Comparison of ENCODE assay signal across 1 cellular context in the genomic region with DNA sequence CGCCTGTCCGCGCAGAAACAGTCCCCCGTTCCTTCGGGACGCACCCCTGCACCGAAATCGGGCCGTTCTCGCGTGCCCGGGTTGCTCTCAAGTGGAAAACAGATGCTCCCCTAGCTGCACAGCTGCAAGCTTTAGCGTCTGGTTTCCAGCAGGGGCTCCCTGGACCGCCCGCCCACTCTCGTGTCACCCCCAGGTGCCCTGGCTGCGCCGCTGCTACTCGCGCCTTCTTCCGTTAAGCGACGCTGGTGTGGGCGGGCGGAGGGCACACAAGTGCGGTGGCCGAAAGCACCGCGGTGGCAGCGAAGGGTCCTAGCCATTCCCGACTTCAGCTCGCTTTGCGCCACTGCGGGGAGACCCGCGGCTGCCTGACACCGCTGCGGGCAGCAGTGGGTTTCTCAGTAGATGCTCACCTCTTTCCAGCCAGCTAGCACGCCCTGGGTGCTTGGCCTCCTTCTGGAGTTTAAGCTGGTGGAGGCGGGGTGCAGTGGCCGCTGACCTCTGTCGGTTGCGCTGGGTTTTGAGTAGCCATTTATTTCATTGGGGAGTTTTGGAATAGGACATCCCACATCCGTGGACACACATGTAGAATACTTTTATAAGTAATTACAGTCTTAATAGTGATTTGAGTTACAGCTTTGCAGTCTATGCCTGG.
TF ChIP-seq lines count a peak whose summit lies in the region.

No MANE protein-coding gene starts in this region.

TF ChIP-seq in HepG2, 621 proteins besides CTCF, POLR2A, EP300 and RAD21 (continued from another document and continues in another):
- TF ChIP-seq, protein P1, sequence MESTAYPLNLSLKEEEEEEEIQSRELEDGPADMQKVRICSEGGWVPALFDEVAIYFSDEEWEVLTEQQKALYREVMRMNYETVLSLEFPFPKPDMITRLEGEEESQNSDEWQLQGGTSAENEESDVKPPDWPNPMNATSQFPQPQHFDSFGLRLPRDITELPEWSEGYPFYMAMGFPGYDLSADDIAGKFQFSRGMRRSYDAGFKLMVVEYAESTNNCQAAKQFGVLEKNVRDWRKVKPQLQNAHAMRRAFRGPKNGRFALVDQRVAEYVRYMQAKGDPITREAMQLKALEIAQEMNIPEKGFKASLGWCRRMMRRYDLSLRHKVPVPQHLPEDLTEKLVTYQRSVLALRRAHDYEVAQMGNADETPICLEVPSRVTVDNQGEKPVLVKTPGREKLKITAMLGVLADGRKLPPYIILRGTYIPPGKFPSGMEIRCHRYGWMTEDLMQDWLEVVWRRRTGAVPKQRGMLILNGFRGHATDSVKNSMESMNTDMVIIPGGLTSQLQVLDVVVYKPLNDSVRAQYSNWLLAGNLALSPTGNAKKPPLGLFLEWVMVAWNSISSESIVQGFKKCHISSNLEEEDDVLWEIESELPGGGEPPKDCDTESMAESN (CRISPR knock-in tag; conservative IDR thresholded peaks at IDR 0.05): 0 out of 2 replicates have a peak, but pooled peaks have one; percentile 30
- no peak for TF ChIP-seq ZFP36 (IDR thresholded peaks at IDR 0.05; ENCODE audit: borderline replicate concordance, low read depth, low read length, partially characterized antibody)
- TF ChIP-seq, protein P2, sequence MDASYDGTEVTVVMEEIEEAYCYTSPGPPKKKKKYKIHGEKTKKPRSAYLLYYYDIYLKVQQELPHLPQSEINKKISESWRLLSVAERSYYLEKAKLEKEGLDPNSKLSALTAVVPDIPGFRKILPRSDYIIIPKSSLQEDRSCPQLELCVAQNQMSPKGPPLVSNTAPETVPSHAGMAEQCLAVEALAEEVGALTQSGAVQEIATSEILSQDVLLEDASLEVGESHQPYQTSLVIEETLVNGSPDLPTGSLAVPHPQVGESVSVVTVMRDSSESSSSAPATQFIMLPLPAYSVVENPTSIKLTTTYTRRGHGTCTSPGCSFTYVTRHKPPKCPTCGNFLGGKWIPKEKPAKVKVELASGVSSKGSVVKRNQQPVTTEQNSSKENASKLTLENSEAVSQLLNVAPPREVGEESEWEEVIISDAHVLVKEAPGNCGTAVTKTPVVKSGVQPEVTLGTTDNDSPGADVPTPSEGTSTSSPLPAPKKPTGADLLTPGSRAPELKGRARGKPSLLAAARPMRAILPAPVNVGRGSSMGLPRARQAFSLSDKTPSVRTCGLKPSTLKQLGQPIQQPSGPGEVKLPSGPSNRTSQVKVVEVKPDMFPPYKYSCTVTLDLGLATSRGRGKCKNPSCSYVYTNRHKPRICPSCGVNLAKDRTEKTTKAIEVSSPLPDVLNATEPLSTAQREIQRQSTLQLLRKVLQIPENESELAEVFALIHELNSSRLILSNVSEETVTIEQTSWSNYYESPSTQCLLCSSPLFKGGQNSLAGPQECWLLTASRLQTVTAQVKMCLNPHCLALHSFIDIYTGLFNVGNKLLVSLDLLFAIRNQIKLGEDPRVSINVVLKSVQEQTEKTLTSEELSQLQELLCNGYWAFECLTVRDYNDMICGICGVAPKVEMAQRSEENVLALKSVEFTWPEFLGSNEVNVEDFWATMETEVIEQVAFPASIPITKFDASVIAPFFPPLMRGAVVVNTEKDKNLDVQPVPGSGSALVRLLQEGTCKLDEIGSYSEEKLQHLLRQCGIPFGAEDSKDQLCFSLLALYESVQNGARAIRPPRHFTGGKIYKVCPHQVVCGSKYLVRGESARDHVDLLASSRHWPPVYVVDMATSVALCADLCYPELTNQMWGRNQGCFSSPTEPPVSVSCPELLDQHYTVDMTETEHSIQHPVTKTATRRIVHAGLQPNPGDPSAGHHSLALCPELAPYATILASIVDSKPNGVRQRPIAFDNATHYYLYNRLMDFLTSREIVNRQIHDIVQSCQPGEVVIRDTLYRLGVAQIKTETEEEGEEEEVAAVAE (CRISPR knock-in tag; IDR thresholded peaks at IDR 0.05; ENCODE audit: borderline replicate concordance): no peak
- TF ChIP-seq, protein P3, sequence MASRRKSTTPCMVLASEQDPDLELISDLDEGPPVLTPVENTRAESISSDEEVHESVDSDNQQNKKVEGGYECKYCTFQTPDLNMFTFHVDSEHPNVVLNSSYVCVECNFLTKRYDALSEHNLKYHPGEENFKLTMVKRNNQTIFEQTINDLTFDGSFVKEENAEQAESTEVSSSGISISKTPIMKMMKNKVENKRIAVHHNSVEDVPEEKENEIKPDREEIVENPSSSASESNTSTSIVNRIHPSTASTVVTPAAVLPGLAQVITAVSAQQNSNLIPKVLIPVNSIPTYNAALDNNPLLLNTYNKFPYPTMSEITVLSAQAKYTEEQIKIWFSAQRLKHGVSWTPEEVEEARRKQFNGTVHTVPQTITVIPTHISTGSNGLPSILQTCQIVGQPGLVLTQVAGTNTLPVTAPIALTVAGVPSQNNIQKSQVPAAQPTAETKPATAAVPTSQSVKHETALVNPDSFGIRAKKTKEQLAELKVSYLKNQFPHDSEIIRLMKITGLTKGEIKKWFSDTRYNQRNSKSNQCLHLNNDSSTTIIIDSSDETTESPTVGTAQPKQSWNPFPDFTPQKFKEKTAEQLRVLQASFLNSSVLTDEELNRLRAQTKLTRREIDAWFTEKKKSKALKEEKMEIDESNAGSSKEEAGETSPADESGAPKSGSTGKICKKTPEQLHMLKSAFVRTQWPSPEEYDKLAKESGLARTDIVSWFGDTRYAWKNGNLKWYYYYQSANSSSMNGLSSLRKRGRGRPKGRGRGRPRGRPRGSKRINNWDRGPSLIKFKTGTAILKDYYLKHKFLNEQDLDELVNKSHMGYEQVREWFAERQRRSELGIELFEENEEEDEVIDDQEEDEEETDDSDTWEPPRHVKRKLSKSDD (CRISPR knock-in tag; IDR thresholded peaks at IDR 0.05; ENCODE audit: low read depth): peak; percentile 62; the same call in 1 of the 2 replicates
- no peak for TF ChIP-seq KDM4B (CRISPR knock-in tag; IDR thresholded peaks at IDR 0.05)
- peak; percentile 38; the same call in 1 of the 2 replicates for TF ChIP-seq REL (CRISPR knock-in tag; conservative IDR thresholded peaks at IDR 0.05)
- no peak for TF ChIP-seq ZKSCAN8 (CRISPR knock-in tag; IDR thresholded peaks at IDR 0.05; ENCODE audit: borderline replicate concordance)
- TF ChIP-seq, protein P4, sequence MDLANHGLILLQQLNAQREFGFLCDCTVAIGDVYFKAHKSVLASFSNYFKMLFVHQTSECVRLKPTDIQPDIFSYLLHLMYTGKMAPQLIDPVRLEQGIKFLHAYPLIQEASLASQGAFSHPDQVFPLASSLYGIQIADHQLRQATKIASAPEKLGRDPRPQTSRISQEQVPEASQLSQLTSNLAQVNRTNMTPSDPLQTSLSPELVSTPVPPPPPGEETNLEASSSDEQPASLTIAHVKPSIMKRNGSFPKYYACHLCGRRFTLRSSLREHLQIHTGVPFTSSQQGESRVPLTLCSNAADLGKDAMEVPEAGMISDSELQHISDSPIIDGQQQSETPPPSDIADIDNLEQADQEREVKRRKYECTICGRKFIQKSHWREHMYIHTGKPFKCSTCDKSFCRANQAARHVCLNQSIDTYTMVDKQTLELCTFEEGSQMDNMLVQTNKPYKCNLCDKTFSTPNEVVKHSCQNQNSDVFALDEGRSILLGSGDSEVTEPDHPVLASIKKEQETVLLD (CRISPR knock-in tag; IDR thresholded peaks at IDR 0.05; ENCODE audit: low read depth): no peak; the same call in 1 of the 2 replicates
- TF ChIP-seq, protein P5, sequence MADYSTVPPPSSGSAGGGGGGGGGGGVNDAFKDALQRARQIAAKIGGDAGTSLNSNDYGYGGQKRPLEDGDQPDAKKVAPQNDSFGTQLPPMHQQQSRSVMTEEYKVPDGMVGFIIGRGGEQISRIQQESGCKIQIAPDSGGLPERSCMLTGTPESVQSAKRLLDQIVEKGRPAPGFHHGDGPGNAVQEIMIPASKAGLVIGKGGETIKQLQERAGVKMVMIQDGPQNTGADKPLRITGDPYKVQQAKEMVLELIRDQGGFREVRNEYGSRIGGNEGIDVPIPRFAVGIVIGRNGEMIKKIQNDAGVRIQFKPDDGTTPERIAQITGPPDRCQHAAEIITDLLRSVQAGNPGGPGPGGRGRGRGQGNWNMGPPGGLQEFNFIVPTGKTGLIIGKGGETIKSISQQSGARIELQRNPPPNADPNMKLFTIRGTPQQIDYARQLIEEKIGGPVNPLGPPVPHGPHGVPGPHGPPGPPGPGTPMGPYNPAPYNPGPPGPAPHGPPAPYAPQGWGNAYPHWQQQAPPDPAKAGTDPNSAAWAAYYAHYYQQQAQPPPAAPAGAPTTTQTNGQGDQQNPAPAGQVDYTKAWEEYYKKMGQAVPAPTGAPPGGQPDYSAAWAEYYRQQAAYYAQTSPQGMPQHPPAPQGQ (CRISPR knock-in tag; IDR thresholded peaks at IDR 0.05; ENCODE audit: borderline replicate concordance): no peak
- TF ChIP-seq, protein P6, sequence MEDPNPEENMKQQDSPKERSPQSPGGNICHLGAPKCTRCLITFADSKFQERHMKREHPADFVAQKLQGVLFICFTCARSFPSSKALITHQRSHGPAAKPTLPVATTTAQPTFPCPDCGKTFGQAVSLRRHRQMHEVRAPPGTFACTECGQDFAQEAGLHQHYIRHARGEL (CRISPR knock-in tag; IDR thresholded peaks at IDR 0.05): no peak
- no peak for TF ChIP-seq CHD4 (IDR thresholded peaks at IDR 0.05; ENCODE audit: borderline replicate concordance, low read length)
- peak; percentile 23; the same call in 1 of the 2 replicates for TF ChIP-seq BCL6 (CRISPR knock-in tag; IDR thresholded peaks at IDR 0.05)
- TF ChIP-seq ZNF234 (CRISPR knock-in tag; conservative IDR thresholded peaks at IDR 0.05): no peak
- TF ChIP-seq, protein P7, sequence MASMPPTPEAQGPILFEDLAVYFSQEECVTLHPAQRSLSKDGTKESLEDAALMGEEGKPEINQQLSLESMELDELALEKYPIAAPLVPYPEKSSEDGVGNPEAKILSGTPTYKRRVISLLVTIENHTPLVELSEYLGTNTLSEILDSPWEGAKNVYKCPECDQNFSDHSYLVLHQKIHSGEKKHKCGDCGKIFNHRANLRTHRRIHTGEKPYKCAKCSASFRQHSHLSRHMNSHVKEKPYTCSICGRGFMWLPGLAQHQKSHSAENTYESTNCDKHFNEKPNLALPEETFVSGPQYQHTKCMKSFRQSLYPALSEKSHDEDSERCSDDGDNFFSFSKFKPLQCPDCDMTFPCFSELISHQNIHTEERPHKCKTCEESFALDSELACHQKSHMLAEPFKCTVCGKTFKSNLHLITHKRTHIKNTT (CRISPR knock-in tag; IDR thresholded peaks at IDR 0.05): no peak
- TF ChIP-seq, protein P8, sequence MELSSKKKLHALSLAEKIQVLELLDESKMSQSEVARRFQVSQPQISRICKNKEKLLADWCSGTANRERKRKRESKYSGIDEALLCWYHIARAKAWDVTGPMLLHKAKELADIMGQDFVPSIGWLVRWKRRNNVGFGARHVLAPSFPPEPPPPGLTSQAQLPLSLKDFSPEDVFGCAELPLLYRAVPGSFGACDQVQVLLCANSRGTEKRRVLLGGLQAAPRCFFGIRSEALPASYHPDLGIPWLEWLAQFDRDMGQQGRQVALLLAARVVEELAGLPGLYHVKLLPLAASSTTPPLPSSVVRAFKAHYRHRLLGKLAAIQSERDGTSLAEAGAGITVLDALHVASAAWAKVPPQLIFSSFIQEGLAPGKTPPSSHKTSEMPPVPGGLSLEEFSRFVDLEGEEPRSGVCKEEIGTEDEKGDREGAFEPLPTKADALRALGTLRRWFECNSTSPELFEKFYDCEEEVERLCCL (CRISPR knock-in tag; IDR thresholded peaks at IDR 0.05; ENCODE audit: borderline replicate concordance): peak; percentile 28; the same call in 1 of the 2 replicates
- peak; percentile 80 for TF ChIP-seq RBFOX2 (IDR thresholded peaks at IDR 0.05; ENCODE audit: low read depth, low read length)
- TF ChIP-seq PITX1 (CRISPR knock-in tag; IDR thresholded peaks at IDR 0.05): peak; percentile 41; the same call in 1 of the 2 replicates
- TF ChIP-seq, protein P9, sequence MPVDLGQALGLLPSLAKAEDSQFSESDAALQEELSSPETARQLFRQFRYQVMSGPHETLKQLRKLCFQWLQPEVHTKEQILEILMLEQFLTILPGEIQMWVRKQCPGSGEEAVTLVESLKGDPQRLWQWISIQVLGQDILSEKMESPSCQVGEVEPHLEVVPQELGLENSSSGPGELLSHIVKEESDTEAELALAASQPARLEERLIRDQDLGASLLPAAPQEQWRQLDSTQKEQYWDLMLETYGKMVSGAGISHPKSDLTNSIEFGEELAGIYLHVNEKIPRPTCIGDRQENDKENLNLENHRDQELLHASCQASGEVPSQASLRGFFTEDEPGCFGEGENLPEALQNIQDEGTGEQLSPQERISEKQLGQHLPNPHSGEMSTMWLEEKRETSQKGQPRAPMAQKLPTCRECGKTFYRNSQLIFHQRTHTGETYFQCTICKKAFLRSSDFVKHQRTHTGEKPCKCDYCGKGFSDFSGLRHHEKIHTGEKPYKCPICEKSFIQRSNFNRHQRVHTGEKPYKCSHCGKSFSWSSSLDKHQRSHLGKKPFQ (CRISPR knock-in tag; IDR thresholded peaks at IDR 0.05; ENCODE audit: insufficient replicate concordance): no peak
- TF ChIP-seq ZSCAN31 (CRISPR knock-in tag; IDR thresholded peaks at IDR 0.05; ENCODE audit: low read depth): peak; percentile 63; the same call in 1 of the 2 replicates
- TF ChIP-seq ZNF564 (CRISPR knock-in tag; IDR thresholded peaks at IDR 0.05): no peak; the same call in 1 of the 2 replicates
- peak; percentile 76; the same call in 1 of the 2 replicates for TF ChIP-seq ZNF225 (CRISPR knock-in tag; IDR thresholded peaks at IDR 0.05)
- TF ChIP-seq DNMT1 (CRISPR knock-in tag; IDR thresholded peaks at IDR 0.05): no peak; the same call in 1 of the 2 replicates
- TF ChIP-seq ZNF224 (CRISPR knock-in tag; IDR thresholded peaks at IDR 0.05): no peak
- no peak; the same call in none of the 2 replicates for TF ChIP-seq PHF20 (CRISPR knock-in tag; IDR thresholded peaks at IDR 0.05)
- TF ChIP-seq ZNF776 (CRISPR knock-in tag; IDR thresholded peaks at IDR 0.05): no peak
- no peak for TF ChIP-seq KLF11 (CRISPR knock-in tag; IDR thresholded peaks at IDR 0.05)
